ENCODE assay signal across 1 cellular context in the genomic region with DNA sequence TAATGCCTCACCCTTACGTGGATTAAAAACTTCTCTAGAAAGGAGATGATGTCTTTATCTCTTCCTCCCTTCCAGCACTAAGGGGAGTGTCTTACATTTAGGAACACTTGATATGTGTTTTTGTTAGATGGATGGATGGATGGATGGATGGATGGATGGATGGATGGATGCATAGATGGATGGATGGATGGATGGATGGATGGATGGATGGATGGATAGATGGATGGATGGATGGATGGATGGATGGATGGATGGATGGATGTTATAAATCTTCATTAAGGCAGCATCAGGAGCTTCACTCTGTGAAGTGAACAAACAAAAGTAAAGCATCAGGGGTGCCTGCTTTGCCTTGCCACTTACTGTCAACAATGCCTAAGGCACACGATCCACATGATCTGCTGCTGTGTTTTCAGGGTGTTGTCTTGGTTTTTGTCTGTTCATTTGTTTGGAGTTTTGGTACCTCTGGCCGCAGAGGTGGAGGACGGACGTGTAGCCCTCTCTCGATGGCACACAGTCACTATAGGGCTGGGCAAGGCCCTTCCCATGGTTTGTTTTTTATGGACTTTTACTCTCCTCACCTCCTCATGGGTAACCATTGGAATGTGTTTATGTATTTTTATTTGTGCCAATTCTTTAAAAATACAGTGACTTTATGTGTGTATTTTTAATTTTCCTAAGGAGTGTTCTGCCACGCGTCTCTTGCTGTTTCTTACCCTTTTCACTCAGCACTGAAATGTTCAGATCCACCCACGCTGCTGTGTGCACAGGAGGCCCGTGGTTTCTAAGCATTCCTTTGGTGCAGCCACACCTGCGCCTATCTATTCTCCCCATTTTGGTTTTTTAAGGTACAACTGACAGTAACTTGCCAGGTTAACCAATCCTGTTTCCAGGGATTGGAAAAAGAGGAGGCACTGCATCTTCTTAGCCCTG.
TF ChIP-seq lines count a peak whose summit lies in the region.

No MANE protein-coding gene starts in this region.

TF ChIP-seq in H1, 55 proteins besides CTCF, POLR2A, EP300 and RAD21:
- no peak for TF ChIP-seq KDM5A (IDR thresholded peaks at IDR 0.05; ENCODE audit: low read length)
- TF ChIP-seq RFX5 (IDR thresholded peaks at IDR 0.05; ENCODE audit: borderline replicate concordance, low read depth, low read length): no peak
- no peak for TF ChIP-seq SP1 (IDR thresholded peaks at IDR 0.05; ENCODE audit: low read depth, low read length)
- no peak for TF ChIP-seq SRF (IDR thresholded peaks at IDR 0.05; ENCODE audit: low read depth, low read length)
- no peak for TF ChIP-seq KDM1A (IDR thresholded peaks at IDR 0.05; ENCODE audit: borderline replicate concordance, low read length)
TF ChIP-seq in H1: peak in this region for 0.
